ENCODE assay signal across 8 cellular contexts in genomic region chr16:81513204-81514040, GRCh38.
DNase-seq lines count a peak whose midpoint lies in the region; ATAC-seq lines count a peak whose summit lies in the region.

No MANE protein-coding gene starts in this region.

- DNase-seq in head of caudate nucleus (peak in 34 of 42 donors; percentile 22 to 77 (median 52)), sciatic nerve (ENCODE audit: low spot score) (no peak), NCI-H1105 treated with DMSO at 0.1 percent for 48 hours (lab: John Stamatoyannopoulos, UW) (no peak), DMS 273 (lab: John Stamatoyannopoulos, UW; ENCODE audit: unreplicated experiment) (no peak)

- ATAC-seq in GM19351 (IDR thresholded peaks at IDR 0.05; ENCODE audit: unreplicated experiment): peak; percentile 44
- peak; percentile 70 for ATAC-seq in sciatic nerve
- ATAC-seq in GM19324 (IDR thresholded peaks at IDR 0.05; ENCODE audit: low FRiP score, unreplicated experiment): no peak
- no peak for ATAC-seq in GM19467 (IDR thresholded peaks at IDR 0.05; ENCODE audit: unreplicated experiment)

- H3K36me3 Mint-ChIP-seq in IgD-negative memory B cell: peaks cover 4% of the 10 kb centered on the region

- H3K27ac Mint-ChIP-seq in IgD-negative memory B cell: peak overlapping the region; percentile 73 to 91 (median 85)

- peak overlapping the region; percentile 5 to 89 (median 68) for H3K4me3 Mint-ChIP-seq in IgD-negative memory B cell

- no peaks in the 10 kb centered on the region for H3K27me3 Mint-ChIP-seq in IgD-negative memory B cell

- H3K4me1 Mint-ChIP-seq in IgD-negative memory B cell: peaks cover 23 to 33% (median 33%) of the 10 kb centered on the region in 3 donors

- no peaks in the 10 kb centered on the region for H3K9me3 Mint-ChIP-seq in IgD-negative memory B cell

- intact Hi-C loops in head of caudate nucleus (cut with DNase I): no loop called here
- intact Hi-C loops in sciatic nerve (cut with DNase I): no loop called here

Comparison
In these comparisons a context has a peak if more than half of its experiments do, and no peak if none do; other contexts are left out.
1. ATAC-seq: peak in GM19351 (single experiment) and sciatic nerve (single experiment); none in GM19324 (single experiment) and GM19467 (single experiment).
2. DNase-seq: peak in head of caudate nucleus (34 of 42); none in sciatic nerve (single experiment), NCI-H1105 treated with DMSO at 0.1 percent for 48 hours (single experiment) and DMS 273 (single experiment).